Comparison of ENCODE assay signal across 8 cellular contexts in the genomic region with DNA sequence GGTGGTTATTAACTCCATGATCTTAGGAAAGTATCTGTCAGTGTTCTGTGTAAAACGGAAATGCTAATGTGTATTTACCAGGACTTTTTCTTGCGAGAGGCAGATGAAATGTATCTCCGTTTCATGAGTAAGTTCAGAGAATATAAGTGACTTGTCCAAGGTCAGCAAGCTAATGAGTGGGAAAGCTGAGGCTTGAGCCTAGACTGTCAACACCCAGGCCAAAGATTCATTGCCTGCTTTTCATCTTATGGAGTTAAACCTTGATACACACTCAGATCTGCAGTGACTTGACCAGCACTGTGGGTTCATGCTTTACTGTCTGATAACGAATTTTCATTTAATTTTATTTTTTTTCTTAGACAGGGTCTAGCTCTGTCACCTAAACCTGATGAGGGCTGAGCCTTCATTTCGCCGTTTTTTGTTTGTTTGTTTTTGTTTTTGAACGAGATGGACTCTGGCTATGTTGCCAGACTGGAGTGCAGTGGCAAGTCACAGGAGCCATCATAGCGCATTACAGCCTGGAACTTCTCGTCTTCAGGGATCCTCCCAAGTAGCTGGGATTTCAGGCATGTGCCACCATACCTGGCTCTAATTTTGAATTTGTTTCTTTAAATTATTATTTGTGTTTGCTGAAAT. TPM values are rescaled to one million over a fixed set of nuclear protein-coding genes. Genes with fewer than 3 reads are reported as not detected.
A peak's percentile ranks its signal among the peaks of the same experiment; 100 is the strongest.
DNase-seq lines count a peak whose midpoint lies in the region; ATAC-seq and TF ChIP-seq lines count a peak whose summit lies in the region.

No MANE protein-coding gene starts in this region.

- H2AK5ac ChIP-seq in mesenchymal stem cell (ENCODE audit: low read length, severe bottlenecking): no peak overlapping the region

- H2BK15ac ChIP-seq in mesenchymal stem cell (ENCODE audit: low read depth, poor library complexity, severe bottlenecking): no peak overlapping the region

- no peak overlapping the region for H4K91ac ChIP-seq in mesenchymal stem cell (ENCODE audit: low read length)

- ATAC-seq in heart right ventricle (no peak), Right ventricle myocardium inferior (no peak), upper lobe of right lung (no peak), HG02588 (IDR thresholded peaks at IDR 0.05; ENCODE audit: unreplicated experiment) (no peak), HG02571 (IDR thresholded peaks at IDR 0.05; ENCODE audit: unreplicated experiment) (no peak)

- H2BK12ac ChIP-seq in mesenchymal stem cell (ENCODE audit: low read length in 2 of 2): no peak overlapping the region

- no peak overlapping the region for H4K8ac ChIP-seq in mesenchymal stem cell (ENCODE audit: low read length)

- TF ChIP-seq CTCF in heart right ventricle (IDR thresholded peaks at IDR 0.05) (no peak), astrocyte of the spinal cord (IDR thresholded peaks at IDR 0.05; ENCODE audit: low read depth, low read length) (no peak), upper lobe of right lung (IDR thresholded peaks at IDR 0.05) (no peak)

- H3K4me2 ChIP-seq in mesenchymal stem cell (ENCODE audit: low read length, poor library complexity, severe bottlenecking): no peak overlapping the region

- H3K9ac ChIP-seq in mesenchymal stem cell (ENCODE audit: low read length): peak overlapping the region; percentile 96

- in situ Hi-C loops in astrocyte of the spinal cord (cut with HindIII; ENCODE audit: low sequenced_read_pairs): no loop called here

- H3K27ac ChIP-seq in heart right ventricle: peak overlapping the region in 9 of 10 donors; percentile 90 to 98 (median 97)
- no peak overlapping the region for H3K27ac ChIP-seq in mesenchymal stem cell (ENCODE audit: low read length, poor library complexity, severe bottlenecking)
- peak overlapping the region; percentile 95 for H3K27ac ChIP-seq in upper lobe of right lung

- H3K9me3 ChIP-seq in heart right ventricle: no peaks in the 10 kb centered on the region
- no peaks in the 10 kb centered on the region for H3K9me3 ChIP-seq in mesenchymal stem cell (ENCODE audit: control insufficient read depth, low read length)
- H3K9me3 ChIP-seq in upper lobe of right lung: no peaks in the 10 kb centered on the region

- H3K4me1 ChIP-seq in heart right ventricle: peaks cover 7 to 47% (median 19%) of the 10 kb centered on the region in 9 donors
- peaks cover 5% of the 10 kb centered on the region for H3K4me1 ChIP-seq in mesenchymal stem cell (ENCODE audit: control insufficient read depth, insufficient read depth, low read depth, low read length)
- peaks cover 17% of the 10 kb centered on the region for H3K4me1 ChIP-seq in upper lobe of right lung

- H3K23ac ChIP-seq in mesenchymal stem cell (ENCODE audit: low read length in 2 of 2): no peak overlapping the region

- no peaks in the 10 kb centered on the region for H3K27me3 ChIP-seq in heart right ventricle
- no peaks in the 10 kb centered on the region for H3K27me3 ChIP-seq in mesenchymal stem cell (ENCODE audit: control insufficient read depth in 1 of 2, insufficient read depth in 1 of 2, low read length in 2 of 2)
- H3K27me3 ChIP-seq in upper lobe of right lung: no peaks in the 10 kb centered on the region

- no peak for DNase-seq in heart right ventricle
- no peak for DNase-seq in Right ventricle myocardium inferior (ENCODE audit: missing footprints)
- DNase-seq in astrocyte of the spinal cord (ENCODE audit: low read depth, low spot score): no peak
- DNase-seq in mesenchymal stem cell: no peak
- no peak for DNase-seq in upper lobe of right lung
- no peak for DNase-seq in NCI-H128 (lab: John Stamatoyannopoulos, UW; ENCODE audit: unreplicated experiment)

- no peak overlapping the region for H2AFZ ChIP-seq in mesenchymal stem cell (ENCODE audit: low read depth, low read length)

- H3K14ac ChIP-seq in mesenchymal stem cell (ENCODE audit: low read length in 2 of 2): no peak overlapping the region

- peaks cover 14% of the 10 kb centered on the region for H3K79me1 ChIP-seq in mesenchymal stem cell (replicated peaks; ENCODE audit: low read length, poor library complexity, severe bottlenecking)

- H2BK5ac ChIP-seq in mesenchymal stem cell (ENCODE audit: low read depth, low read length, poor library complexity, severe bottlenecking): no peak overlapping the region

- H3K36me3 ChIP-seq in heart right ventricle (peaks cover 0 to 71% (median 24%) of the 10 kb centered on the region in 9 donors), mesenchymal stem cell (ENCODE audit: control insufficient read depth in 1 of 2, insufficient read depth in 2 of 2, low read depth in 1 of 2, low read length in 2 of 2) (peaks cover 45 to 74% of the 10 kb centered on the region in 2 experiments), upper lobe of right lung (peaks cover 53% of the 10 kb centered on the region)

- intact Hi-C loops in heart right ventricle (cut with DNase I): no loop called here
- intact Hi-C loops in Right ventricle myocardium inferior (cut with DNase I): no loop called here
- intact Hi-C loops in upper lobe of right lung (cut with DNase I): no loop called here

- H3K4ac ChIP-seq in mesenchymal stem cell (ENCODE audit: low read depth in 1 of 2, low read length in 2 of 2): no peak overlapping the region

- 73 to 78% methylated on average over 9 of the region's 9 CpGs for WGBS in heart right ventricle, 2 donors
- 86% methylated on average over 9 of the region's 9 CpGs for WGBS in mesenchymal stem cell

- H3K18ac ChIP-seq in mesenchymal stem cell (ENCODE audit: low read depth in 1 of 2, low read length in 2 of 2): no peak overlapping the region

- H2BK120ac ChIP-seq in mesenchymal stem cell (ENCODE audit: low read depth, low read length): no peak overlapping the region

- peak overlapping the region in 9 of 10 donors; percentile 78 to 99 (median 95) for H3K4me3 ChIP-seq in heart right ventricle
- peak overlapping the region; percentile 89 for H3K4me3 ChIP-seq in astrocyte of the spinal cord (ENCODE audit: low read depth, low read length)
- H3K4me3 ChIP-seq in mesenchymal stem cell (ENCODE audit: insufficient read depth in 1 of 2, low read depth in 1 of 2, low read length in 2 of 2): peak overlapping the region in 1 of 2 experiments; percentile 94
- peak overlapping the region; percentile 100 for H3K4me3 ChIP-seq in upper lobe of right lung

RNA-seq across cellular contexts. Expression of gene JTB, which starts 0.9 kb away (rescaled TPM):
- total RNA-seq in heart right ventricle (10 to 100 TPM; 49.4 to 94.7 (median 56.8) TPM), Right ventricle myocardium inferior (76.8 TPM), upper lobe of right lung (129 TPM)
- 100 to 1,000 TPM in 1 of 2 donors, 10 to 100 TPM in 1; 80.9 to 225 TPM for polyA plus RNA-seq in heart right ventricle
- polyA plus RNA-seq in mesenchymal stem cell (2013, experiment 1 of 2): 145 TPM
- polyA plus RNA-seq in mesenchymal stem cell (2013, experiment 2 of 2): 154 TPM

RNA-seq across cellular contexts. Expression of gene RAB13, which starts 7.7 kb away (rescaled TPM):
- total RNA-seq in heart right ventricle (10 to 100 TPM; 42.9 to 98.7 (median 54.2) TPM), Right ventricle myocardium inferior (61.4 TPM), upper lobe of right lung (103 TPM)
- 100 to 1,000 TPM in 1 of 2 donors, 10 to 100 TPM in 1; 89.9 to 114 TPM for polyA plus RNA-seq in heart right ventricle
- 464 TPM for polyA plus RNA-seq in mesenchymal stem cell (2013, experiment 1 of 2)
- polyA plus RNA-seq in mesenchymal stem cell (2013, experiment 2 of 2): 450 TPM

RNA-seq across cellular contexts. Expression of gene CREB3L4, which starts 10.7 kb away (rescaled TPM):
- total RNA-seq in heart right ventricle: 1 to 10 TPM; 2.9 to 8.5 (median 4.1) TPM
- polyA plus RNA-seq in heart right ventricle: 1 to 10 TPM; 5.6 to 7.6 TPM
- 4.9 TPM for total RNA-seq in Right ventricle myocardium inferior
- polyA plus RNA-seq in mesenchymal stem cell (2013, experiment 1 of 2): 3.3 TPM
- 2.9 TPM for polyA plus RNA-seq in mesenchymal stem cell (2013, experiment 2 of 2)
- 10.5 TPM for total RNA-seq in upper lobe of right lung

RNA-seq across cellular contexts. Expression of gene RPS27, which starts 12.2 kb away (rescaled TPM):
- total RNA-seq in heart right ventricle: 1,000 to 10,000 TPM in 1 of 10 donors, 100 to 1,000 TPM in 9; 586 to 1,105 (median 715) TPM
- 1,000 to 10,000 TPM; 2,780 to 8,165 TPM for polyA plus RNA-seq in heart right ventricle
- total RNA-seq in Right ventricle myocardium inferior: 984 TPM
- polyA plus RNA-seq in mesenchymal stem cell (2013, experiment 1 of 2): 14,565 TPM
- polyA plus RNA-seq in mesenchymal stem cell (2013, experiment 2 of 2): 13,784 TPM
- 1,693 TPM for total RNA-seq in upper lobe of right lung

RNA-seq across cellular contexts. Expression of gene SLC39A1, which starts 15.1 kb away (rescaled TPM):
- total RNA-seq in heart right ventricle: 10 to 100 TPM; 27.6 to 63.0 (median 34.3) TPM
- polyA plus RNA-seq in heart right ventricle: 100 to 1,000 TPM in 1 of 2 donors, 10 to 100 TPM in 1; 24.6 to 102 TPM
- 48.9 TPM for total RNA-seq in Right ventricle myocardium inferior
- polyA plus RNA-seq in mesenchymal stem cell (2013, experiment 1 of 2): 106 TPM
- polyA plus RNA-seq in mesenchymal stem cell (2013, experiment 2 of 2): 105 TPM
- total RNA-seq in upper lobe of right lung: 120 TPM
